ENCODE assay signal across 8 cellular contexts in the genomic region with DNA sequence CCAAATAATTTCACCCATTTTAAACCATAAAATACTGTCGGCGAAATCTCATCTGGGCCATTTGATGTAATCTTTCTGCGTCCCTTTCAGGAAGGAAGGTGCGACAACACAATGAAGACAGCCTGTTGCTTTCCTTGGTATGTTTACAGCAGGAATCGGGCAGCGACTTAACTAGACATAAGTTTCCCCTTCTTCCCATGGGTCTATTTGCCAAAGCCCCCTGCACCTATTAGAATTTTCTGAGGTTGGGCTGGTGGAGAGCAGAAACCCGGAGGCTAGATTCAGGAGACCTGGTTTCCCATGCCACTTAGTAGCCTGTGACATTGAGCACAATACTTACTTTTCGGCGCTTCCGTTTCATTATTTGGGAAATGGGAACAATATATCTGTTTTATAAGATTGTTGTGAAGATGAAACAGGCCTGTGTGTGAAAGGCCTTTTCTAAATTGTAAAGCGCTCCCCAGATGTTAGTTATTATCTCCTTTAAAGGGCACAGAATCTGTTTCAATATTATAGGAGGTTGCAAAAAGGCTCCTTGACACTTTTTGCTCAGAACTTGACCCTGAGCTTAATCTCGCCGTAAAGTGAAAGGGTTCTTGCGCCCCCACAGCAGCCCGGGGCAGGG. TPM values are rescaled to one million over a fixed set of nuclear protein-coding genes. Genes with fewer than 3 reads are reported as not detected.
DNase-seq lines count a peak whose midpoint lies in the region; ATAC-seq and TF ChIP-seq lines count a peak whose summit lies in the region.

No MANE protein-coding gene starts in this region.

- H3K9me3 ChIP-seq in CD8-positive, alpha-beta memory T cell (ENCODE audit: low read length): no peaks in the 10 kb centered on the region
- H3K9me3 ChIP-seq in mammary epithelial cell (replicated peaks; ENCODE audit: insufficient read depth, low read length) (no peaks in the 10 kb centered on the region), uterus (no peaks in the 10 kb centered on the region)

- no peaks in the 10 kb centered on the region for H3K36me3 ChIP-seq in CD8-positive, alpha-beta memory T cell (ENCODE audit: insufficient read depth, low read length)
- H3K36me3 ChIP-seq in mammary epithelial cell (ENCODE audit: insufficient read depth, low read length) (no peaks in the 10 kb centered on the region), uterus (no peaks in the 10 kb centered on the region)

- CTCF ChIA-PET in CD8-positive, alpha-beta memory T cell (lab: Charles Lee): interaction anchor here (0.8 to 2.9 kb wide), 24 partner anchors 9 to 1350 kb away, joined by 3 to 56 read pairs (median 5); a partner anchor contains a TSS
- CTCF ChIA-PET in mammary epithelial cell (lab: Charles Lee; ENCODE audit: low non-redundant PET): interaction anchor here (0.6 to 1.0 kb wide), 4 partner anchors 12 to 1350 kb away, joined by 3 to 7 read pairs (median 4); a partner anchor contains a TSS

- in situ Hi-C loops in mammary epithelial cell (cut with MboI; ENCODE audit: low sequenced_read_pairs in 2 of 2): loop anchor here in 1 of 2 donors (10.0 kb wide), 1 partner anchor 161 kb away; no protein-coding TSS in a partner anchor

- ATAC-seq in memory B cell (ENCODE audit: low read depth) (no peak), HG02852 (IDR thresholded peaks at IDR 0.05; ENCODE audit: unreplicated experiment) (no peak)

- no peaks in the 10 kb centered on the region for H3K27me3 ChIP-seq in CD8-positive, alpha-beta memory T cell (ENCODE audit: insufficient read depth, low read length, poor library complexity, severe bottlenecking)
- H3K27me3 ChIP-seq in mammary epithelial cell (ENCODE audit: insufficient read depth, low read length) (no peaks in the 10 kb centered on the region), uterus (no peaks in the 10 kb centered on the region)

- peak overlapping the region; percentile 59 to 98 (median 86) for H3K27ac Mint-ChIP-seq in CD8-positive, alpha-beta memory T cell
- peak overlapping the region; percentile 88 for H3K27ac Mint-ChIP-seq in memory B cell

- intact Hi-C loops in mammary epithelial cell (cut with micrococcal nuclease): no loop called here
- intact Hi-C loops in uterus (cut with DNase I; ENCODE audit: low total_unique reads): no loop called here

- H2AFZ ChIP-seq in mammary epithelial cell (ENCODE audit: low read depth, low read length): peak overlapping the region; percentile 86

- H3K9ac ChIP-seq in mammary epithelial cell (ENCODE audit: insufficient read depth, low read length): peak overlapping the region; percentile 98

- H3K27me3 Mint-ChIP-seq in CD8-positive, alpha-beta memory T cell: no peaks in the 10 kb centered on the region
- no peaks in the 10 kb centered on the region for H3K27me3 Mint-ChIP-seq in memory B cell

- peaks cover 41 to 49% (median 47%) of the 10 kb centered on the region in 3 donors for H3K4me1 Mint-ChIP-seq in CD8-positive, alpha-beta memory T cell
- H3K4me1 Mint-ChIP-seq in memory B cell: peaks cover 26% of the 10 kb centered on the region

- H3K4me1 ChIP-seq in CD8-positive, alpha-beta memory T cell (ENCODE audit: insufficient read depth, low read length): peaks cover 38% of the 10 kb centered on the region
- H3K4me1 ChIP-seq in mammary epithelial cell (ENCODE audit: insufficient read depth, low read length) (peaks cover 19% of the 10 kb centered on the region), uterus (peaks cover 0 to 2% of the 10 kb centered on the region in 2 donors)

- H3K4me3 ChIP-seq in CD8-positive, alpha-beta memory T cell (ENCODE audit: low read length): peak overlapping the region; percentile 84
- H3K4me3 ChIP-seq in mammary epithelial cell (replicated peaks in 1 of 3; ENCODE audit: insufficient read depth in 1 of 3, low read depth in 2 of 3, low read length in 3 of 3): peak overlapping the region; percentile 68 to 99 (median 83)
- H3K4me3 ChIP-seq in uterus: peak overlapping the region; percentile 88 to 98

- dilution Hi-C loops in mammary epithelial cell (cut with HindIII; ENCODE audit: low sequenced_read_pairs): no loop called here

- peak overlapping the region; percentile 91 for H3K4me2 ChIP-seq in mammary epithelial cell (ENCODE audit: insufficient read depth, low read depth, low read length)

- peak overlapping the region; percentile 80 for H3K27ac ChIP-seq in CD8-positive, alpha-beta memory T cell (ENCODE audit: low read depth, low read length)
- peak overlapping the region; percentile 97 for H3K27ac ChIP-seq in mammary epithelial cell (ENCODE audit: insufficient read depth, low read depth, low read length)
- H3K27ac ChIP-seq in uterus: peak overlapping the region; percentile 96 to 99

- H4K20me1 ChIP-seq in mammary epithelial cell (ENCODE audit: insufficient read depth, low read length): no peaks in the 10 kb centered on the region

- TF ChIP-seq POLR2A in uterus (IDR thresholded peaks at IDR 0.05): no peak

- H3K4me3 Mint-ChIP-seq in CD8-positive, alpha-beta memory T cell: peak overlapping the region; percentile 92 to 96 (median 93)
- peak overlapping the region; percentile 83 for H3K4me3 Mint-ChIP-seq in memory B cell

- no peaks in the 10 kb centered on the region for H3K9me3 Mint-ChIP-seq in CD8-positive, alpha-beta memory T cell
- no peaks in the 10 kb centered on the region for H3K9me3 Mint-ChIP-seq in memory B cell

- H3K79me2 ChIP-seq in mammary epithelial cell (ENCODE audit: insufficient read depth, low read length): peaks cover 36% of the 10 kb centered on the region

- TF ChIP-seq CTCF in mammary epithelial cell (conservative IDR thresholded peaks at IDR 0.05 in 1 of 2, IDR thresholded peaks at IDR 0.05 in 1 of 2; ENCODE audit: extremely low read depth in 1 of 2, insufficient read depth in 1 of 2, low read depth in 1 of 2, low read length in 2 of 2): no peak
- no peak for TF ChIP-seq CTCF in uterus (IDR thresholded peaks at IDR 0.05)

- POLR2A ChIA-PET in CD8-positive, alpha-beta memory T cell (lab: Charles Lee): interaction anchor here (0.5 to 7.2 kb wide), 9 partner anchors 12 to 457 kb away, joined by 3 to 128 read pairs (median 4); a partner anchor contains a TSS

- BruUV-seq in mammary epithelial cell (replicated peaks; lab: Mats Ljungman, UMichigan): TSS peak; percentile 53

- DNase-seq in CD8-positive, alpha-beta memory T cell: no peak
- DNase-seq in NCI-H2227 (lab: John Stamatoyannopoulos, UW; ENCODE audit: unreplicated experiment) (peak; percentile 27), mammary epithelial cell (no peak), memory B cell (ENCODE audit: low spot score in 2 of 2) (no peak), uterus (no peak), midbrain (lab: John Stamatoyannopoulos, UW) (no peak)
- no peak for DNase-seq in activated effector memory CD4-positive, alpha-beta T cell treated with anti-CD3 and anti-CD28 coated beads, Interleukin-2, amount 50 U/mL, for 16 hours

- H3K36me3 Mint-ChIP-seq in CD8-positive, alpha-beta memory T cell: peaks cover 0 to 25% (median 8%) of the 10 kb centered on the region in 3 donors
- peaks cover 6% of the 10 kb centered on the region for H3K36me3 Mint-ChIP-seq in memory B cell

- 0% methylated on average over 15 of the region's 15 CpGs for WGBS in mammary epithelial cell (ENCODE audit: low coverage, missing lambda C conversion rate)

RNA-seq across cellular contexts. Expression of a gene that starts 0.6 kb away (rescaled TPM):
- 10 to 100 TPM; 29.7 to 32.9 TPM for total RNA-seq in CD8-positive, alpha-beta memory T cell
- 20.9 TPM for polyA plus RNA-seq in CD8-positive, alpha-beta memory T cell
- total RNA-seq in mammary epithelial cell (10 to 100 TPM; 24.8 to 48.3 TPM), uterus (100 to 1,000 TPM in 2 of 4 donors, 10 to 100 TPM in 2; 26.7 to 200 (median 92.5) TPM)
- polyA plus RNA-seq in mammary epithelial cell: 19.8 TPM
- polyA minus RNA-seq in mammary epithelial cell: 83.2 TPM

RNA-seq across cellular contexts. Expression of a gene that starts 42.0 kb away (rescaled TPM):
- not detected for total RNA-seq in CD8-positive, alpha-beta memory T cell
- polyA plus RNA-seq in CD8-positive, alpha-beta memory T cell: not detected
- total RNA-seq in mammary epithelial cell (1 to 10 TPM; 2.7 to 5.7 TPM), uterus (1 to 10 TPM in 1 of 4 donors, under 1 TPM in 1, not detected in 2; 0.91 to 4.8 TPM)
- polyA plus RNA-seq in mammary epithelial cell: 3.0 TPM
- 36.6 TPM for polyA minus RNA-seq in mammary epithelial cell
